Comparison of ENCODE assay signal across 10 cellular contexts in genomic region chr3:194575484-194576210, GRCh38. TPM values are rescaled to one million over a fixed set of nuclear protein-coding genes. Genes with fewer than 3 reads are reported as not detected.
DNase-seq lines count a peak whose midpoint lies in the region; ATAC-seq, FAIRE-seq and TF ChIP-seq lines count a peak whose summit lies in the region.
"Had no signal": no experiment of that assay in that cellular context is flagged by ENCODE, and none has a peak within 500 bp of the region (broad histone marks: within the 10 kb centered on the region; RNA-seq: fewer than 3 reads in every experiment).

No MANE protein-coding gene starts in this region.

- no peaks in the 10 kb centered on the region for H4K20me1 ChIP-seq in GM12878 (ENCODE audit: control insufficient read depth, insufficient read depth)
- no peaks in the 10 kb centered on the region for H4K20me1 ChIP-seq in keratinocyte (ENCODE audit: control insufficient read depth, extremely low read depth, insufficient read depth, low read length)

- CTCF ChIA-PET in A549 (lab: Yijun Ruan, JAX) (interaction anchor here (0.7 to 5.3 kb wide), 7 partner anchors 8 to 108 kb away, joined by 3 to 30 read pairs (median 3); no protein-coding TSS in a partner anchor), GM12878 (lab: Yijun Ruan, JAX) (interaction anchor here (1.0 to 12.6 kb wide), 3 partner anchors 62 to 102 kb away, joined by 3 to 237 read pairs (median 7); no protein-coding TSS in a partner anchor)

- H3K9me3 ChIP-seq in A549 (no peaks in the 10 kb centered on the region), GM12878 (replicated peaks; ENCODE audit: control insufficient read depth, insufficient read depth, low read length) (no peaks in the 10 kb centered on the region; the same call in 2 of the 3 replicates), keratinocyte (ENCODE audit: control insufficient read depth, low read depth, low read length) (no peaks in the 10 kb centered on the region)

- no peak for FAIRE-seq in A549 (lab: Jason Lieb, UNC)
- no peak for FAIRE-seq in GM12878 (lab: Jason Lieb, UNC)
- FAIRE-seq in keratinocyte (lab: Jason Lieb, UNC) = no peak

- POLR2A ChIA-PET in A549 (lab: Yijun Ruan, JAX) (interaction anchor here (1.5 kb wide), 1 partner anchor 19 kb away, joined by 3 read pairs; no protein-coding TSS in a partner anchor), GM12878 (lab: Charles Lee) (no interaction called here)

- no peaks in the 10 kb centered on the region for H3K79me2 ChIP-seq in GM12878 (ENCODE audit: control insufficient read depth, insufficient read depth, low read length)
- no peaks in the 10 kb centered on the region for H3K79me2 ChIP-seq in keratinocyte (ENCODE audit: control insufficient read depth, insufficient read depth, low read length)

- H3K27me3 ChIP-seq in GM12878 (replicated peaks in 1 of 2; ENCODE audit: control insufficient read depth in 2 of 2, insufficient read depth in 2 of 2, low read length in 1 of 2) (no peaks in the 10 kb centered on the region), keratinocyte (ENCODE audit: control insufficient read depth, extremely low read depth, insufficient read depth, low read length) (no peaks in the 10 kb centered on the region)

- RAD21 ChIA-PET in GM12878 (lab: Charles Lee; ENCODE audit: unreplicated experiment) = interaction anchor here (2.2 to 4.0 kb wide), 2 partner anchors 101 to 105 kb away, joined by 28 to 67 read pairs; no protein-coding TSS in a partner anchor

- peak; percentile 35 to 68 for DNase-seq in A549 (ENCODE audit: low read depth in 1 of 2, low spot score in 1 of 2)
- DNase-seq in M059J (ENCODE audit: low read depth) = peak; percentile 38
- no peak for DNase-seq in GM12878 (ENCODE audit: low read depth, low spot score)
- DNase-seq in keratinocyte (ENCODE audit: low read depth, low spot score) = no peak
- no peak for DNase-seq in stimulated activated CD4-positive, alpha-beta T cell treated with anti-CD3 and anti-CD28 coated beads, Interleukin-4, amount 100 ng/mL, for 4 hours
- DNase-seq in AG08396 (ENCODE audit: low spot score) = no peak
- DNase-seq: activated T-cell treated with anti-CD3 and anti-CD28 coated beads, Interleukin-2, amount 50 U/mL, for 48 hours; natural killer cell had no signal

- TF ChIP-seq POLR2A in A549 (IDR thresholded peaks at IDR 0.05; ENCODE audit: low read length) = no peak
- TF ChIP-seq POLR2A in GM12878 (IDR thresholded peaks at IDR 0.05; ENCODE audit: low read depth, low read length) = no peak

- no TSS peak for BruUV-seq in GM12878 (replicated peaks; lab: Mats Ljungman, UMichigan)

- TF ChIP-seq EP300 in A549 (IDR thresholded peaks at IDR 0.05) = no peak
- no peak for TF ChIP-seq EP300 in GM12878 (IDR thresholded peaks at IDR 0.05; ENCODE audit: borderline replicate concordance in 1 of 2, control insufficient read depth in 1 of 2, low read depth in 2 of 2, low read length in 2 of 2)

- no peak overlapping the region for H2AFZ ChIP-seq in GM12878 (ENCODE audit: control insufficient read depth, low read depth, low read length)
- H2AFZ ChIP-seq in keratinocyte (ENCODE audit: control insufficient read depth, low read length) = no peak overlapping the region

- H3K36me3 ChIP-seq in GM12878 (ENCODE audit: control insufficient read depth in 2 of 2, insufficient read depth in 2 of 2, low read length in 1 of 2) (no peaks in the 10 kb centered on the region), keratinocyte (ENCODE audit: control insufficient read depth in 2 of 2, extremely low read depth in 1 of 2, insufficient read depth in 2 of 2, low read length in 2 of 2) (no peaks in the 10 kb centered on the region)

- H3K27ac ChIP-seq in A549 (peak overlapping the region; percentile 60 to 83; a peak in 5 of 6 replicates), GM12878 (ENCODE audit: control insufficient read depth, insufficient read depth) (no peak overlapping the region), keratinocyte (ENCODE audit: control insufficient read depth, insufficient read depth, low read length) (peak overlapping the region; percentile 29)

- WGBS in A549 (ENCODE audit: missing lambda C conversion rate) = 79% methylated on average over 9 of the region's 9 CpGs
- 63% methylated on average over 9 of the region's 9 CpGs for WGBS in GM12878 (ENCODE audit: insufficient coverage, insufficient replicate concordance, low lambda C conversion rate, missing lambda C conversion rate)

- in situ Hi-C loops in GM12878 (cut with MboI) = no loop called here

- intact Hi-C loops in GM12878 (cut with micrococcal nuclease; ENCODE audit: unreplicated experiment) = no loop called here

- H3K4me3 ChIP-seq in A549 (no peak overlapping the region), GM12878 (no peak overlapping the region), keratinocyte (ENCODE audit: control insufficient read depth in 2 of 3, extremely low read depth in 1 of 3, insufficient read depth in 2 of 3, low read depth in 1 of 3, low read length in 3 of 3) (no peak overlapping the region)

- H3K9ac ChIP-seq in GM12878 (ENCODE audit: control insufficient read depth, insufficient read depth, low read length) = no peak overlapping the region
- no peak overlapping the region for H3K9ac ChIP-seq in keratinocyte (ENCODE audit: control insufficient read depth, extremely low read depth, insufficient read depth, low read length)

- ATAC-seq in A549 (peak; percentile 37 to 68; a peak in 5 of 6 replicates), GM12878 (peak; percentile 12; the same call in 1 of the 3 replicates), HG02840 (IDR thresholded peaks at IDR 0.05; ENCODE audit: low FRiP score, unreplicated experiment) (no peak), GM21526 (IDR thresholded peaks at IDR 0.05; ENCODE audit: low FRiP score, unreplicated experiment) (no peak)
- ATAC-seq: natural killer cell had no signal

- dilution Hi-C loops in keratinocyte (cut with MboI; ENCODE audit: extremely low pct_ligation_motif_present, low sequenced_read_pairs) = no loop called here

- SMC1A ChIA-PET in GM12878 (lab: Charles Lee; ENCODE audit: uncharacterized antibody, unreplicated experiment) = interaction anchor here (1.1 to 7.4 kb wide), 5 partner anchors 75 to 108 kb away, joined by 3 to 110 read pairs (median 4); no protein-coding TSS in a partner anchor

- no peak for TF ChIP-seq RAD21 in A549 (conservative IDR thresholded peaks at IDR 0.05 in 1 of 2, IDR thresholded peaks at IDR 0.05 in 1 of 2)
- no peak for TF ChIP-seq RAD21 in GM12878 (IDR thresholded peaks at IDR 0.05; ENCODE audit: insufficient read depth, low read depth, low read length)

- H3K9me1 ChIP-seq in keratinocyte (ENCODE audit: control insufficient read depth, extremely low read depth, insufficient read depth, low read length) = no peaks in the 10 kb centered on the region

- H3K4me1 ChIP-seq in A549 (peaks cover 63% of the 10 kb centered on the region), GM12878 (ENCODE audit: control insufficient read depth, insufficient read depth, low read length) (no peaks in the 10 kb centered on the region; the same call in 1 of the 2 replicates), keratinocyte (ENCODE audit: control insufficient read depth, extremely low read depth, insufficient read depth, low read length) (peaks cover 41% of the 10 kb centered on the region)

- peak overlapping the region; percentile 21 for H3K4me2 ChIP-seq in A549
- H3K4me2 ChIP-seq in GM12878 (ENCODE audit: control insufficient read depth, insufficient read depth) = no peak overlapping the region
- H3K4me2 ChIP-seq in keratinocyte (ENCODE audit: control insufficient read depth, extremely low read depth, insufficient read depth, low read depth, low read length) = peak overlapping the region; percentile 91

- TF ChIP-seq CTCF in A549 (IDR thresholded peaks at IDR 0.05) (no peak), GM12878 (IDR thresholded peaks at IDR 0.05 in 2 of 3, conservative IDR thresholded peaks at IDR 0.05 in 1 of 3; ENCODE audit: control insufficient read depth in 2 of 3, extremely low read depth in 1 of 3, insufficient read depth in 1 of 3, low read depth in 3 of 3, low read length in 3 of 3) (no peak), keratinocyte (optimal IDR thresholded peaks at IDR 0.05 in 1 of 3, IDR thresholded peaks at IDR 0.05 in 1 of 3, conservative IDR thresholded peaks at IDR 0.05 in 1 of 3; ENCODE audit: extremely low read depth in 1 of 3, insufficient read depth in 2 of 3, low read length in 3 of 3) (peak in 2 of 3 experiments; percentile 15 to 21)

RNA-seq across cellular contexts. Expression of gene TMEM44, which starts 57.6 kb away (rescaled TPM):
- polyA plus RNA-seq in A549 (2011; rRNA removed) = 16.0 and 20.9 TPM in 2 replicates
- 16.1 and 18.0 TPM in 2 replicates for polyA plus RNA-seq in A549 (2012; cell fraction: cytosol; rRNA removed)
- polyA plus RNA-seq in A549 (2012; cell fraction: nucleus; rRNA removed) = 57.4 and 74.7 TPM in 2 replicates
- 13.9 to 17.0 TPM (median 16.6 TPM) in 3 replicates for polyA plus RNA-seq in A549 (2017; fragmentation: RNase III; extraction: RNeasy Plus Mini Kit Qiagen cat#74134 plus additional on column Dnase treatment)
- 19.1 and 22.5 TPM in 2 replicates for polyA minus RNA-seq in A549 (2011; rRNA and poly(A)+ RNA removed)
- total RNA-seq in M059J (2014; rRNA removed; shearing (Covaris generic)) = 13.8 and 19.4 TPM in 2 replicates
- 9.1 and 10.0 TPM in 2 replicates for total RNA-seq in GM12878 (2013; cell fraction: nucleolus; rRNA removed)
- total RNA-seq in GM12878 (2014; rRNA removed) = 4.0 and 7.6 TPM in 2 replicates
- 2.9 and 3.1 TPM in 2 replicates for total RNA-seq in GM12878 (2014; rRNA removed; fragmentation: Illumina TruSeq; extraction: Trizol)
- total RNA-seq in GM12878 (2021) = 7.3 and 8.4 TPM in 2 replicates
- 4.9 TPM for polyA plus RNA-seq in GM12878 (2011; ENCODE audit: low read depth)
- 0.57 and 0.69 TPM in 2 replicates for polyA plus RNA-seq in GM12878 (2011; rRNA removed)
- 1.1 and 1.2 TPM in 2 replicates for polyA plus RNA-seq in GM12878 (2011; cell fraction: cytosol; rRNA removed)
- polyA plus RNA-seq in GM12878 (2011; cell fraction: nucleus; rRNA removed) = 5.0 and 5.2 TPM in 2 replicates
- polyA plus RNA-seq in GM12878 (2012) = 6.6 and 7.0 TPM in 2 replicates
- 2.9 and 4.9 TPM in 2 replicates for polyA plus RNA-seq in GM12878 (2014; fragmentation: Illumina TruSeq; extraction: Trizol)
- polyA plus RNA-seq in GM12878 (2014; fragmentation: Nextera tagmentation; extraction: Ambion mirVana) = 1 to 10 TPM in 1 of 2 experiments, under 1 TPM in 1; 0.89 to 1.1 TPM
- polyA plus RNA-seq in GM12878 (2014; rRNA removed) = 7.7 and 8.3 TPM in 2 replicates
- polyA plus RNA-seq in GM12878 (2016; fragmentation: Nextera tagmentation; extraction: Ambion mirVana) = 1 to 10 TPM; 1.9 to 4.1 TPM
- polyA minus RNA-seq in GM12878 (2011; rRNA and poly(A)+ RNA removed) = 0.51 and 2.2 TPM in 2 replicates
- 1.3 TPM in 1 of 2 replicates, not detected in the other for polyA minus RNA-seq in GM12878 (2011; cell fraction: cytosol; rRNA and poly(A)+ RNA removed)
- 1.1 and 1.5 TPM in 2 replicates for polyA minus RNA-seq in GM12878 (2011; cell fraction: nucleus; rRNA and poly(A)+ RNA removed)
- polyA plus RNA-seq in keratinocyte = 13.3 to 19.1 TPM (median 16.6 TPM) in 3 replicates
- 4.4 TPM for polyA plus RNA-seq in keratinocyte (2011; ENCODE audit: low read depth)
- 9.9 and 13.3 TPM in 2 replicates for polyA plus RNA-seq in keratinocyte (2011; cell fraction: cytosol; rRNA removed)
- 39.7 and 55.1 TPM in 2 replicates for polyA plus RNA-seq in keratinocyte (2011; cell fraction: nucleus; rRNA removed)
- polyA plus RNA-seq in keratinocyte (2012; ENCODE audit: low replicate concordance) = 7.3 and 17.4 TPM in 2 replicates
- polyA minus RNA-seq in keratinocyte = 14.2 to 17.5 TPM (median 16.5 TPM) in 3 replicates
- 21.1 TPM for polyA minus RNA-seq in keratinocyte (2011; cell fraction: cytosol; rRNA and poly(A)+ RNA removed)
- 21.3 and 22.2 TPM in 2 replicates for polyA minus RNA-seq in keratinocyte (2011; cell fraction: nucleus; rRNA and poly(A)+ RNA removed)

Comparison
In these comparisons a context has a peak if more than half of its experiments do, and no peak if none do; other contexts are left out.
1. ATAC-seq: peak in A549 (2 of 2) and GM12878 (single experiment); none in HG02840 (single experiment) and GM21526 (single experiment).
2. DNase-seq: peak in A549 (2 of 2) and M059J (single experiment); none in GM12878 (single experiment), keratinocyte (single experiment), stimulated activated CD4-positive, alpha-beta T cell treated with anti-CD3 and anti-CD28 coated beads, Interleukin-4, amount 100 ng/mL, for 4 hours (0 of 2) and AG08396 (single experiment).
3. CTCF ChIP-seq: peak in keratinocyte (2 of 3); none in A549 (single experiment) and GM12878 (0 of 3).
4. Of the 24 proteins assayed by ChIP-seq in both GM12878 and A549: peak only in GM12878: none; only in A549: BHLHE40; in both: none; in neither: 22; mixed calls (peak in some experiments, not most) for 1.